Comparison of ENCODE assay signal across 29 cellular contexts in the genomic region with DNA sequence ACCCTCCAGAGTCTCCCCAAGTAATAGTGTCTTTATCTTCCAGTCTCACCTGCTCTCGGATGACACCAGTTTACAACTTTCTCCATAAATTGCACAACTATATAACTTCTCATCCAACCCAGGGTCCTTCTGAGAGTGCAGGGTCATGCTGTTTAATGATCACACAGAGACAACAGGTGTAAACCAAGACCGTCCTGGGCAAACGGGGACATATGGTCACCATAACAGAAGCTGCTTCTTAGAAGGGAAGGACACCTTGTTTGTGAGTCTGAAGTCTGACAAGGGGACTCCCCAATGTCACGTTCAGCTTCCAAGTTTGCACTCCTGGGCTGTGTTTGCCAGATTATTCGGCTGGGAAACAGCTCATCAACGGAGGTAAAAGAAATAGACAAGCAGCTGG.
"Had no signal": no experiment of that assay in that cellular context is flagged by ENCODE, and none has a peak within 500 bp of the region (broad histone marks: within the 10 kb centered on the region; RNA-seq: fewer than 3 reads in every experiment).

No MANE protein-coding gene starts in this region.

- H3K4me3 Mint-ChIP-seq: natural killer cell; nephron progenitor cell; neural progenitor cell; stimulated activated memory B cell treated with anti-CD40 and anti-IgM and Interleukin-4, amounts not matched to agents 10 μg/mL and 1 μg/mL and 100 μg/mL, for 72 hours had no signal

- H3K36me3 Mint-ChIP-seq: naive B cell; natural killer cell; neural progenitor cell; stimulated activated memory B cell treated with anti-CD40 and anti-IgM and Interleukin-4, amounts not matched to agents 10 μg/mL and 1 μg/mL and 100 μg/mL, for 72 hours had no signal

- H3K4me1 ChIP-seq: parathyroid adenoma, psoas muscle had no signal

- ATAC-seq: heart right ventricle; left lung; lower lobe of right lung; natural killer cell; psoas muscle; sciatic nerve; stimulated activated memory B cell treated with anti-CD40 and anti-IgM and Interleukin-4, amounts not matched to agents 10 μg/mL and 1 μg/mL and 100 μg/mL, for 72 hours; upper lobe of right lung had no signal

- H3K4me1 Mint-ChIP-seq: natural killer cell had no signal

- H3K27ac ChIP-seq: heart right ventricle, hepatocyte, left lung, lower lobe of right lung, neural progenitor cell, neutrophil, parathyroid adenoma, psoas muscle, skin epidermis, spleen, stomach, thoracic aorta, tibial artery, upper lobe of right lung had no signal

- H3K4me3 ChIP-seq: heart right ventricle, hepatocyte, left lung, lower lobe of right lung, neural progenitor cell, psoas muscle, skin epidermis, spleen, stomach, thoracic aorta, tibial artery, upper lobe of right lung had no signal

- H3K4me2 ChIP-seq: hepatocyte, neural progenitor cell had no signal

- H3K79me2 ChIP-seq: hepatocyte, parathyroid adenoma had no signal

- H3K9me3 Mint-ChIP-seq: naive B cell; natural killer cell; nephron progenitor cell; neural progenitor cell; stimulated activated memory B cell treated with anti-CD40 and anti-IgM and Interleukin-4, amounts not matched to agents 10 μg/mL and 1 μg/mL and 100 μg/mL, for 72 hours had no signal

- H3K9ac ChIP-seq: neural progenitor cell, parathyroid adenoma had no signal

- DNase-seq: heart right ventricle; islet precursor cell; left lung; lower lobe of right lung; mammary epithelial cell; mesenchymal stem cell; naive B cell; natural killer cell; nephron progenitor cell; occipital lobe; psoas muscle; spleen; stimulated activated CD4-positive, alpha-beta T cell treated with anti-CD3 and anti-CD28 coated beads, Interleukin-2, amount 100 ng/mL, for 48 hours; stimulated activated CD4-positive, alpha-beta T cell treated with anti-CD3 and anti-CD28 coated beads, Interleukin-4, amount 100 ng/mL, for 4 hours; stimulated activated CD8-positive, alpha-beta memory T cell treated with anti-CD3 and anti-CD28 coated beads, Interleukin-4, amount 100 ng/mL, for 48 hours; stimulated activated naive CD4-positive, alpha-beta T cell treated with Interleukin-2 at 50 U/mL for 16 hours; stomach; tibial artery; trophoblast cell; upper lobe of right lung had no signal

- H3K27ac Mint-ChIP-seq: natural killer cell; nephron progenitor cell; neural progenitor cell; stimulated activated memory B cell treated with anti-CD40 and anti-IgM and Interleukin-4, amounts not matched to agents 10 μg/mL and 1 μg/mL and 100 μg/mL, for 72 hours had no signal

- H3K36me3 ChIP-seq: heart right ventricle, left lung, lower lobe of right lung, neural progenitor cell, neutrophil, spleen, stomach, thoracic aorta, tibial artery, upper lobe of right lung had no signal

- H3K27me3 ChIP-seq: heart right ventricle, left lung, neural progenitor cell, neutrophil, upper lobe of right lung had no signal

- FAIRE-seq: urothelium cell line had no signal

- H2AFZ ChIP-seq: hepatocyte, neural progenitor cell, parathyroid adenoma had no signal

- H3K9me3 ChIP-seq: heart right ventricle, left lung, lower lobe of right lung, neutrophil, psoas muscle, spleen, stomach, thoracic aorta, tibial artery, upper lobe of right lung had no signal
